In the genomic region with DNA sequence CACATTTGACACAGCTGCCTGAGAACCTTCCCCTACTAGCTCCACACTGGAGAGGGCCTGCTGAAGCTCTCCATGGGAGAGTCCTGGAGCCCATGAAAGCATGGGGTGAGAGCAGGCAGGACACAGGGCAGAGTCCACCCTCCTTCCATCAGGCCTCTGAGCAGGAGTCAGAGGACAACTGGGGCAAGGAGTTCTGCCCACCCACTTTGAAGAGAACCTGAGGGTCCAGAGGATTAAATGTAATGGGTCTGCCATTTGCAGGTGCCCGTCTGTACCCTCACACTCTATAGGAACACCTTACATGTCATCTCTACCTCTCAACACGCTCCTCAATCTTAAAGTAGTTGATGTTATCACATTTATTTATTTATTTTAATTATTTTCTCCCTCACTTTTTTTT, we compare ENCODE assay signal across 21 cellular contexts. TPM values are rescaled to one million over a fixed set of nuclear protein-coding genes. Genes with fewer than 3 reads are reported as not detected.
"Had no signal": no experiment of that assay in that cellular context is flagged by ENCODE, and none has a peak within 500 bp of the region (broad histone marks: within the 10 kb centered on the region; RNA-seq: fewer than 3 reads in every experiment).

No MANE protein-coding gene starts in this region.

- H3K27ac ChIP-seq: colonic mucosa, heart left ventricle, lower lobe of right lung, neutrophil, testis, tibial nerve had no signal

- H3K27me3 ChIP-seq: colonic mucosa, heart left ventricle, testis, tibial nerve had no signal

- H3K9me3 ChIP-seq: colonic mucosa, testis had no signal

- DNase-seq: caudate nucleus; colonic mucosa; dermis blood vessel endothelial cell; effector CD8-positive, alpha-beta T cell; foreskin melanocyte; hippocampal formation; midbrain; nephron progenitor cell; stimulated activated CD4-positive, alpha-beta T cell treated with anti-CD3 and anti-CD28 coated beads, Interleukin-4, amount 100 ng/mL, for 24 hours; stimulated activated naive CD8-positive, alpha-beta T cell treated with anti-CD3 and anti-CD28 coated beads, Interleukin-15, amount 100 ng/mL, for 72 hours; testis had no signal

- H3K4me3 ChIP-seq: colonic mucosa, heart left ventricle, lower lobe of right lung, testis, tibial nerve had no signal

- H3K36me3 ChIP-seq: colonic mucosa, heart left ventricle, lower lobe of right lung, neutrophil, tibial nerve had no signal

- ATAC-seq: heart left ventricle; left lobe of liver; lower lobe of right lung; stimulated activated memory B cell treated with anti-CD40 and anti-IgM and Interleukin-4, amounts not matched to agents 10 μg/mL and 1 μg/mL and 100 μg/mL, for 72 hours; stimulated activated naive CD8-positive, alpha-beta T cell treated with anti-CD3 and anti-CD28 coated beads, Interleukin-15, amount 100 ng/mL, for 72 hours had no signal

RNA-seq across cellular contexts. Expression of a gene that starts 10.4 kb away (rescaled TPM):
- total RNA-seq: cerebellum, osteocyte, pulmonary artery endothelial cell had no signal

RNA-seq across cellular contexts. Expression of a gene that starts 32.3 kb away (rescaled TPM):
- total RNA-seq: cerebellum, dermis blood vessel endothelial cell, heart left ventricle, left lobe of liver, lower lobe of right lung, osteocyte, pulmonary artery endothelial cell, ureter had no signal
